10 cellular contexts compared by ENCODE assay signal in genomic region chr6:169253341-169253740, GRCh38. TPM values are rescaled to one million over a fixed set of nuclear protein-coding genes. Genes with fewer than 3 reads are reported as not detected.
DNase-seq lines count a peak whose midpoint lies in the region; ATAC-seq and TF ChIP-seq lines count a peak whose summit lies in the region.
"Had no signal": no experiment of that assay in that cellular context is flagged by ENCODE, and none has a peak within 500 bp of the region (broad histone marks: within the 10 kb centered on the region; RNA-seq: fewer than 3 reads in every experiment).

No MANE protein-coding gene starts in this region.

- ATAC-seq in heart left ventricle (no peak), HG03039 (IDR thresholded peaks at IDR 0.05; ENCODE audit: unreplicated experiment) (no peak)
- no peak for ATAC-seq in activated CD4-positive, alpha-beta T cell treated with anti-CD3 and anti-CD28 coated beads for 36 hours

- H3K27me3 ChIP-seq in heart left ventricle (peaks cover 0 to 69% (median 22%) of the 10 kb centered on the region in 9 donors), fibroblast of lung (ENCODE audit: control insufficient read depth, insufficient read depth, low read length) (peaks cover 4% of the 10 kb centered on the region), vagina (no peaks in the 10 kb centered on the region)

- DNase-seq in heart left ventricle (peak in 1 of 5 donors; percentile 14), cardiac septum (ENCODE audit: low spot score) (no peak), fibroblast of lung (ENCODE audit: low read depth in 2 of 2) (no peak), neural crest cell (ENCODE audit: low read depth, low spot score) (no peak), vagina (ENCODE audit: extremely low spot score in 2 of 2) (no peak), midbrain (lab: John Stamatoyannopoulos, UW) (no peak)
- DNase-seq in activated CD4-positive, alpha-beta T cell treated with anti-CD3 and anti-CD28 coated beads for 36 hours, result no peak

- POLR2A ChIA-PET in activated CD4-positive, alpha-beta T cell treated with anti-CD3 and anti-CD28 coated beads for 36 hours (lab: Charles Lee), result no interaction called here

- H3K9me3 ChIP-seq in heart left ventricle (peaks cover 0 to 2% (median 0%) of the 10 kb centered on the region in 12 donors), fibroblast of lung (ENCODE audit: control insufficient read depth, insufficient read depth, low read depth, low read length) (no peaks in the 10 kb centered on the region), vagina (no peaks in the 10 kb centered on the region)

- no peaks in the 10 kb centered on the region for H3K36me3 Mint-ChIP-seq in neural crest cell (ENCODE audit: low read depth)
- no peaks in the 10 kb centered on the region for H3K36me3 Mint-ChIP-seq in activated CD4-positive, alpha-beta T cell treated with anti-CD3 and anti-CD28 coated beads for 36 hours (ENCODE audit: low read depth)

- H3K9ac ChIP-seq in fibroblast of lung (ENCODE audit: insufficient read depth, low read length), result peak overlapping the region; percentile 10

- peaks cover 0 to 12% (median 3%) of the 10 kb centered on the region in 9 donors for H3K36me3 ChIP-seq in heart left ventricle
- peaks cover 6% of the 10 kb centered on the region for H3K36me3 ChIP-seq in fibroblast of lung (ENCODE audit: control insufficient read depth, insufficient read depth, low read length)
- peaks cover 0 to 8% of the 10 kb centered on the region in 2 donors for H3K36me3 ChIP-seq in vagina

- peak overlapping the region; percentile 82 for H3K4me3 Mint-ChIP-seq in neural crest cell
- no peak overlapping the region for H3K4me3 Mint-ChIP-seq in activated CD4-positive, alpha-beta T cell treated with anti-CD3 and anti-CD28 coated beads for 36 hours
- H3K4me3 Mint-ChIP-seq: activated T-helper 1 cell treated with anti-CD3 and anti-CD28 coated beads, Interleukin-12 subunit alpha, Interleukin-12 subunit beta, Interleukin-2, Interleukin-4 antibody, amounts not matched to agents 30 ng/mL and 10 ng/mL and 1 ng/mL, durations not matched to agents 14 hours and 24 hours and 36 hours had no signal

- TF ChIP-seq POLR2A in heart left ventricle (IDR thresholded peaks at IDR 0.05), result no peak
- no peak for TF ChIP-seq POLR2A in vagina (IDR thresholded peaks at IDR 0.05)

- no peaks in the 10 kb centered on the region for H3K9me3 Mint-ChIP-seq in neural crest cell
- H3K9me3 Mint-ChIP-seq in activated CD4-positive, alpha-beta T cell treated with anti-CD3 and anti-CD28 coated beads for 36 hours (ENCODE audit: low read depth), result no peaks in the 10 kb centered on the region
- H3K9me3 Mint-ChIP-seq: activated T-helper 1 cell treated with anti-CD3 and anti-CD28 coated beads, Interleukin-12 subunit alpha, Interleukin-12 subunit beta, Interleukin-2, Interleukin-4 antibody, amounts not matched to agents 30 ng/mL and 10 ng/mL and 1 ng/mL, durations not matched to agents 14 hours and 24 hours and 36 hours had no signal

- H3K27me3 Mint-ChIP-seq in neural crest cell (ENCODE audit: low read depth), result peaks cover 77% of the 10 kb centered on the region
- peaks cover 54% of the 10 kb centered on the region for H3K27me3 Mint-ChIP-seq in activated CD4-positive, alpha-beta T cell treated with anti-CD3 and anti-CD28 coated beads for 36 hours

- peak overlapping the region; percentile 89 for H2AFZ ChIP-seq in fibroblast of lung (ENCODE audit: low read length)

- H3K4me1 Mint-ChIP-seq in neural crest cell, result peaks cover 24% of the 10 kb centered on the region
- H3K4me1 Mint-ChIP-seq in activated CD4-positive, alpha-beta T cell treated with anti-CD3 and anti-CD28 coated beads for 36 hours, result peaks cover 18% of the 10 kb centered on the region

- no peak overlapping the region for H3K27ac Mint-ChIP-seq in neural crest cell (ENCODE audit: unreplicated experiment)
- no peak overlapping the region for H3K27ac Mint-ChIP-seq in activated CD4-positive, alpha-beta T cell treated with anti-CD3 and anti-CD28 coated beads for 36 hours
- H3K27ac Mint-ChIP-seq: activated T-helper 1 cell treated with anti-CD3 and anti-CD28 coated beads, Interleukin-12 subunit alpha, Interleukin-12 subunit beta, Interleukin-2, Interleukin-4 antibody, amounts not matched to agents 30 ng/mL and 10 ng/mL and 1 ng/mL, durations not matched to agents 14 hours and 24 hours and 36 hours had no signal

- H3K4me3 ChIP-seq in heart left ventricle (peak overlapping the region in 10 of 12 donors; percentile 32 to 66 (median 50)), fibroblast of lung (replicated peaks in 1 of 4; ENCODE audit: control extremely low read depth in 1 of 4, insufficient read depth in 1 of 4, low read depth in 3 of 4, low read length in 4 of 4) (peak overlapping the region; percentile 67 to 91 (median 76)), vagina (peak overlapping the region; percentile 51 to 52)

- peaks cover 14% of the 10 kb centered on the region for H3K79me2 ChIP-seq in fibroblast of lung (ENCODE audit: control insufficient read depth, insufficient read depth, low read length)

- H3K4me1 ChIP-seq in heart left ventricle, result peaks cover 0 to 19% (median 7%) of the 10 kb centered on the region in 12 donors
- H3K4me1 ChIP-seq in fibroblast of lung (ENCODE audit: control insufficient read depth, extremely low read depth, insufficient read depth, low read length), result peaks cover 6% of the 10 kb centered on the region
- peaks cover 24% of the 10 kb centered on the region for H3K4me1 ChIP-seq in vagina

- no peaks in the 10 kb centered on the region for H4K20me1 ChIP-seq in fibroblast of lung (ENCODE audit: control insufficient read depth, extremely low read depth, insufficient read depth, low read length)

- TF ChIP-seq CTCF in heart left ventricle (IDR thresholded peaks at IDR 0.05), result no peak
- no peak for TF ChIP-seq CTCF in fibroblast of lung (conservative IDR thresholded peaks at IDR 0.05 in 1 of 2, IDR thresholded peaks at IDR 0.05 in 1 of 2; ENCODE audit: low read depth in 1 of 2, low read length in 2 of 2)
- TF ChIP-seq CTCF in neural crest cell (conservative IDR thresholded peaks at IDR 0.05), result no peak
- no peak for TF ChIP-seq CTCF in vagina (IDR thresholded peaks at IDR 0.05)

- WGBS in heart left ventricle, 4 donors, result 7 to 12% (median 10%) methylated on average over 13 of the region's 13 CpGs

- intact Hi-C loops in heart left ventricle (cut with DNase I) (no loop called here), cardiac septum (cut with DNase I) (no loop called here), vagina (cut with DNase I) (no loop called here)
- intact Hi-C loops in activated CD4-positive, alpha-beta T cell treated with anti-CD3 and anti-CD28 coated beads for 36 hours (cut with DNase I, micrococcal nuclease), result no loop called here

- peak overlapping the region; percentile 85 for H3K4me2 ChIP-seq in fibroblast of lung (ENCODE audit: extremely low read depth, insufficient read depth, low read length)

- peak overlapping the region in 10 of 12 donors; percentile 41 to 75 (median 56) for H3K27ac ChIP-seq in heart left ventricle
- H3K27ac ChIP-seq in fibroblast of lung (ENCODE audit: insufficient read depth, low read length), result peak overlapping the region; percentile 50
- H3K27ac ChIP-seq in vagina, result peak overlapping the region; percentile 87
- H3K27ac ChIP-seq: C4-2B had no signal

- CTCF ChIA-PET in activated CD4-positive, alpha-beta T cell treated with anti-CD3 and anti-CD28 coated beads for 36 hours (lab: Charles Lee), result no interaction called here

RNA-seq across cellular contexts. Expression of gene THBS2, which starts 0.3 kb away (rescaled TPM):
- 10 to 100 TPM in 8 of 9 donors, 1 to 10 TPM in 1; 7.9 to 51.7 (median 15.9) TPM for total RNA-seq in heart left ventricle
- 10 to 100 TPM in 1 of 2 donors, 1 to 10 TPM in 1; 1.9 to 19.8 TPM for polyA plus RNA-seq in heart left ventricle
- total RNA-seq in cardiac septum, result 28.8 TPM
- total RNA-seq in fibroblast of lung, result 269 and 473 TPM in 2 replicates
- polyA plus RNA-seq in fibroblast of lung, result 86.5 and 99.4 TPM in 2 replicates
- polyA plus RNA-seq in fibroblast of lung (2012), result 82.3 and 93.6 TPM in 2 replicates
- polyA minus RNA-seq in fibroblast of lung (ENCODE audit: low replicate concordance), result 143 and 186 TPM in 2 replicates
- total RNA-seq in neural crest cell, result 0.39 and 1.3 TPM in 2 replicates
- total RNA-seq in vagina, result 86.4 TPM
- not detected for total RNA-seq in activated CD4-positive, alpha-beta T cell treated with anti-CD3 and anti-CD28 coated beads for 36 hours
- total RNA-seq: activated T-helper 1 cell treated with anti-CD3 and anti-CD28 coated beads, Interleukin-12 subunit alpha, Interleukin-12 subunit beta, Interleukin-2, Interleukin-4 antibody, amounts not matched to agents 30 ng/mL and 10 ng/mL and 1 ng/mL, durations not matched to agents 14 hours and 24 hours and 36 hours had no signal
